Comparison of ENCODE assay signal across 8 cellular contexts in the genomic region with DNA sequence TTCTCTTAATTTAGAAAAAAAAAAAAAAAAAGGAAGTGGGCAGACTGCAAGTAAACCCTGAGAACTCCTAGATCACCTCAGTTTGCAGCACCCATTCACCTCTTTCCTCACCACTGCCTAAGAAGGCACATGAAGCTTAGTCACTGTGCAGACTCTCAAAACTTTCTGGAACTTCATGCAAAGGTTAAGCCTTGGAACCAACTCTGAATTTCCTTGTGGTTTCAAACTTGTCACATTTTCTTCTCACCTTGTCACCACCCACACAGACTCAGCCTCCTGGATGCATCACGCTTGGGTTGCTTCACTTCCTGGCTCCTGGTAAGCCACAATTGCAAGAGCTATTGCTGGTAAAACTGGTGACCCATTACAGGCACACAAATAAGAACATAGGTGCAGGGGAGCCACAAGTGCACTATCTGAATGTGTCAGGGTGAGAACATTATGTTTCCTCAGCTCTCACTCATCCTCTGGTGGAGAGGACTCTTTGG. TPM values are rescaled to one million over a fixed set of nuclear protein-coding genes. Genes with fewer than 3 reads are reported as not detected.
A peak's percentile ranks its signal among the peaks of the same experiment; 100 is the strongest.
DNase-seq lines count a peak whose midpoint lies in the region; ATAC-seq and TF ChIP-seq lines count a peak whose summit lies in the region.

No MANE protein-coding gene starts in this region.

- H3K4me1 Mint-ChIP-seq in effector memory CD8-positive, alpha-beta T cell (ENCODE audit: low read depth in 2 of 2), result peaks cover 25 to 34% of the 10 kb centered on the region in 2 donors

- H3K4me2 ChIP-seq in smooth muscle cell, result no peak overlapping the region

- H3K27ac Mint-ChIP-seq in effector memory CD8-positive, alpha-beta T cell, result peak overlapping the region; percentile 62 to 88

- H3K4me3 Mint-ChIP-seq in effector memory CD8-positive, alpha-beta T cell, result peak overlapping the region; percentile 24 to 57

- TF ChIP-seq CTCF in smooth muscle cell (IDR thresholded peaks at IDR 0.05; ENCODE audit: borderline replicate concordance, insufficient read depth, poor library complexity, severe bottlenecking), result no peak

- H3K36me3 Mint-ChIP-seq in effector memory CD8-positive, alpha-beta T cell (ENCODE audit: insufficient read depth), result peaks cover 25% of the 10 kb centered on the region

- no peak overlapping the region for H2AFZ ChIP-seq in smooth muscle cell (ENCODE audit: low read depth)

- H3K9me3 ChIP-seq in smooth muscle cell (replicated peaks; ENCODE audit: low read depth), result no peaks in the 10 kb centered on the region

- no peaks in the 10 kb centered on the region for H3F3A ChIP-seq in smooth muscle cell (ENCODE audit: low read depth)

- H3K36me3 ChIP-seq in smooth muscle cell (ENCODE audit: low read depth), result no peaks in the 10 kb centered on the region

- no peaks in the 10 kb centered on the region for H3K27me3 ChIP-seq in smooth muscle cell (ENCODE audit: low read depth)

- H3K9me3 Mint-ChIP-seq in effector memory CD8-positive, alpha-beta T cell, result peaks cover 0 to 3% of the 10 kb centered on the region in 2 donors

- no peaks in the 10 kb centered on the region for H3K27me3 Mint-ChIP-seq in effector memory CD8-positive, alpha-beta T cell

- H3K27ac ChIP-seq in smooth muscle cell (ENCODE audit: low read depth), result no peak overlapping the region

- peak; percentile 69 for ATAC-seq in GM19455 (IDR thresholded peaks at IDR 0.05; ENCODE audit: unreplicated experiment)
- ATAC-seq in HG03469 (IDR thresholded peaks at IDR 0.05; ENCODE audit: unreplicated experiment), result peak; percentile 71
- peak; percentile 87 for ATAC-seq in effector memory CD8-positive, alpha-beta T cell (replicated peaks)

- peaks cover 7% of the 10 kb centered on the region for H3K4me1 ChIP-seq in smooth muscle cell (ENCODE audit: low read depth)

- 37% methylated on average over 1 of the region's 1 CpG for WGBS in smooth muscle cell (ENCODE audit: low lambda C conversion rate)

- peak; percentile 60 for DNase-seq in AG20443 (ENCODE audit: low spot score)
- peak; percentile 65 for DNase-seq in activated CD4-positive, CD25-positive, alpha-beta regulatory T cell treated with anti-CD3 and anti-CD28 coated beads, Interleukin-2, amount 50 U/mL, for 16 hours (ENCODE audit: low read depth, low spot score)
- peak; percentile 75 to 77 (median 76) for DNase-seq in effector memory CD8-positive, alpha-beta T cell
- peak; percentile 68 for DNase-seq in stimulated activated CD4-positive, alpha-beta T cell treated with anti-CD3 and anti-CD28 coated beads, Interleukin-4, amount 100 ng/mL, for 1 hour
- no peak for DNase-seq in G401 (ENCODE audit: low spot score)
- no peak for DNase-seq in smooth muscle cell (lab: John Stamatoyannopoulos, UW; ENCODE audit: unreplicated experiment)

- H3K4me3 ChIP-seq in smooth muscle cell, result no peak overlapping the region

- no peaks in the 10 kb centered on the region for H4K20me1 ChIP-seq in smooth muscle cell (ENCODE audit: low read depth)

- no peaks in the 10 kb centered on the region for H3K79me2 ChIP-seq in smooth muscle cell (ENCODE audit: low read depth)

- H3K9ac ChIP-seq in smooth muscle cell (ENCODE audit: low read depth), result no peak overlapping the region

- in situ Hi-C loops in G401 (cut with HindIII; ENCODE audit: low sequenced_read_pairs), result no loop called here

RNA-seq across cellular contexts. Expression of gene CPD, which starts 15.0 kb away (rescaled TPM):
- total RNA-seq in G401 (2014; rRNA removed; shearing (Covaris generic)), result 18.5 and 38.6 TPM in 2 replicates
- total RNA-seq in smooth muscle cell, result 51.5 and 68.5 TPM in 2 replicates
- polyA plus RNA-seq in smooth muscle cell, result 12.0 and 16.8 TPM in 2 replicates

RNA-seq across cellular contexts. Expression of gene TMIGD1, which starts 29.9 kb away (rescaled TPM):
- not detected in 2 replicates for total RNA-seq in G401 (2014; rRNA removed; shearing (Covaris generic))
- total RNA-seq in smooth muscle cell, result not detected in 2 replicates
- not detected in 2 replicates for polyA plus RNA-seq in smooth muscle cell

Comparison
In these comparisons a context has a peak if more than half of its experiments do, and no peak if none do; other contexts are left out.
1. DNase-seq: peak in AG20443 (single experiment), activated CD4-positive, CD25-positive, alpha-beta regulatory T cell treated with anti-CD3 and anti-CD28 coated beads, Interleukin-2, amount 50 U/mL, for 16 hours (single experiment), effector memory CD8-positive, alpha-beta T cell (3 of 3) and stimulated activated CD4-positive, alpha-beta T cell treated with anti-CD3 and anti-CD28 coated beads, Interleukin-4, amount 100 ng/mL, for 1 hour (single experiment); none in G401 (single experiment) and smooth muscle cell (single experiment).
2. Peak in every context shown above with its lines, with median percentiles within 50 percentile points of each other: ATAC-seq.